In genomic region chr9:129385615-129385934, GRCh38 we compare ENCODE assay signal across 23 cellular contexts.
DNase-seq lines count a peak whose midpoint lies in the region; ATAC-seq and TF ChIP-seq lines count a peak whose summit lies in the region.
"Had no signal": no experiment of that assay in that cellular context is flagged by ENCODE, and none has a peak within 500 bp of the region (broad histone marks: within the 10 kb centered on the region; RNA-seq: fewer than 3 reads in every experiment).

No MANE protein-coding gene starts in this region.

- no peak for DNase-seq in activated CD8-positive, alpha-beta T cell treated with anti-CD3 and anti-CD28 coated beads, Interleukin-2, amount 10 ng/mL, durations not matched to agents 7 days and 5 days
- no peak for DNase-seq in activated CD8-positive, alpha-beta T cell treated with anti-CD3 and anti-CD28 coated beads for 36 hours
- no peak for DNase-seq in Caco-2
- no peak for DNase-seq in activated naive CD4-positive, alpha-beta T cell treated with anti-CD3 and anti-CD28 coated beads, Interleukin-2, amount 50 U/mL, for 72 hours (ENCODE audit: low spot score in 2 of 2)
- no peak for DNase-seq in prostate gland (ENCODE audit: low spot score)
- DNase-seq: activated CD4-positive, alpha-beta T cell treated with anti-CD3 and anti-CD28 coated beads for 48 hours; body of pancreas; C1 segment of cervical spinal cord; DMS53; effector memory CD8-positive, alpha-beta T cell; GM23248; left cardiac atrium; NCI-H748 treated with DMSO at 0.1 percent for 48 hours; SHP77; spleen; stimulated activated CD4-positive, alpha-beta T cell treated with anti-CD3 and anti-CD28 coated beads, Interleukin-4, amount 100 ng/mL, for 4 hours had no signal

- H3K4me3 ChIP-seq in Caco-2 (ENCODE audit: low read depth, low read length) (no peak overlapping the region), neutrophil (ENCODE audit: low read depth in 1 of 2, low read length in 1 of 2) (no peak overlapping the region), prostate gland (no peak overlapping the region)
- H3K4me3 ChIP-seq: A549, body of pancreas, GM23248, MG63, spleen, uterus had no signal

- peaks cover 13% of the 10 kb centered on the region for H3K4me1 ChIP-seq in Caco-2
- H3K4me1 ChIP-seq in neutrophil (ENCODE audit: control insufficient read depth in 1 of 2, insufficient read depth in 1 of 2, low read depth in 1 of 2, low read length in 1 of 2) = peaks cover 22 to 25% of the 10 kb centered on the region in 2 experiments
- H3K4me1 ChIP-seq in prostate gland (replicated peaks) = peaks cover 7% of the 10 kb centered on the region

- H3K36me3 ChIP-seq in Caco-2 (ENCODE audit: control insufficient read depth, insufficient read depth, low read length) (no peaks in the 10 kb centered on the region), neutrophil (no peaks in the 10 kb centered on the region), prostate gland (no peaks in the 10 kb centered on the region)
- H3K36me3 ChIP-seq: MG63, spleen, uterus had no signal

- no peaks in the 10 kb centered on the region for H3K9me3 Mint-ChIP-seq in activated CD8-positive, alpha-beta T cell treated with anti-CD3 and anti-CD28 coated beads, Interleukin-2, amount 10 ng/mL, durations not matched to agents 7 days and 5 days (ENCODE audit: insufficient read depth)
- H3K9me3 Mint-ChIP-seq in activated CD8-positive, alpha-beta T cell treated with anti-CD3 and anti-CD28 coated beads for 36 hours = no peaks in the 10 kb centered on the region
- no peaks in the 10 kb centered on the region for H3K9me3 Mint-ChIP-seq in Caco-2 (ENCODE audit: unreplicated experiment)
- peaks cover 0 to 6% (median 0%) of the 10 kb centered on the region in 5 experiments for H3K9me3 Mint-ChIP-seq in brain
- H3K9me3 Mint-ChIP-seq in activated naive CD4-positive, alpha-beta T cell treated with anti-CD3 and anti-CD28 coated beads, Interleukin-2, amount 50 U/mL, for 72 hours = no peaks in the 10 kb centered on the region
- H3K9me3 Mint-ChIP-seq: effector memory CD8-positive, alpha-beta T cell had no signal

- no peak for TF ChIP-seq CTCF in activated CD8-positive, alpha-beta T cell treated with anti-CD3 and anti-CD28 coated beads for 36 hours (IDR thresholded peaks at IDR 0.05)
- no peak for TF ChIP-seq CTCF in Caco-2 (IDR thresholded peaks at IDR 0.05; ENCODE audit: insufficient read depth in 1 of 2, low read depth in 1 of 2, low read length in 1 of 2, severe bottlenecking in 1 of 2, unreplicated experiment in 1 of 2)
- no peak for TF ChIP-seq CTCF in brain (conservative IDR thresholded peaks at IDR 0.05)
- no peak for TF ChIP-seq CTCF in neutrophil (IDR thresholded peaks at IDR 0.05)
- no peak for TF ChIP-seq CTCF in prostate gland (IDR thresholded peaks at IDR 0.05)

- 100% methylated on average over 1 of the region's 1 CpG for WGBS in prostate gland

- no peaks in the 10 kb centered on the region for H3K9me3 ChIP-seq in Caco-2
- no peaks in the 10 kb centered on the region for H3K9me3 ChIP-seq in neutrophil
- no peaks in the 10 kb centered on the region for H3K9me3 ChIP-seq in prostate gland
- H3K9me3 ChIP-seq: A549, body of pancreas, MG63, spleen, uterus had no signal

- H3K36me3 Mint-ChIP-seq in activated CD8-positive, alpha-beta T cell treated with anti-CD3 and anti-CD28 coated beads, Interleukin-2, amount 10 ng/mL, durations not matched to agents 7 days and 5 days (ENCODE audit: low read depth) = no peaks in the 10 kb centered on the region
- no peaks in the 10 kb centered on the region for H3K36me3 Mint-ChIP-seq in activated CD8-positive, alpha-beta T cell treated with anti-CD3 and anti-CD28 coated beads for 36 hours (ENCODE audit: low read depth)
- H3K36me3 Mint-ChIP-seq in Caco-2 (ENCODE audit: insufficient read depth, unreplicated experiment) = no peaks in the 10 kb centered on the region
- H3K36me3 Mint-ChIP-seq in brain = no peaks in the 10 kb centered on the region
- no peaks in the 10 kb centered on the region for H3K36me3 Mint-ChIP-seq in activated naive CD4-positive, alpha-beta T cell treated with anti-CD3 and anti-CD28 coated beads, Interleukin-2, amount 50 U/mL, for 72 hours
- H3K36me3 Mint-ChIP-seq: activated naive CD8-positive, alpha-beta T cell had no signal

- H3K27ac ChIP-seq in neutrophil (peak overlapping the region; percentile 20), prostate gland (no peak overlapping the region)
- H3K27ac ChIP-seq: body of pancreas, GM23248, uterus had no signal

- H3K27me3 ChIP-seq in Caco-2 (replicated peaks; ENCODE audit: control insufficient read depth, insufficient read depth, low read length) (no peaks in the 10 kb centered on the region), neutrophil (no peaks in the 10 kb centered on the region), prostate gland (replicated peaks; ENCODE audit: insufficient read depth) (no peaks in the 10 kb centered on the region)
- H3K27me3 ChIP-seq: body of pancreas, MG63, spleen, uterus had no signal

- CTCF ChIA-PET in activated CD8-positive, alpha-beta T cell treated with anti-CD3 and anti-CD28 coated beads, Interleukin-2, amount 10 ng/mL, durations not matched to agents 7 days and 5 days (lab: Charles Lee) = no interaction called here
- CTCF ChIA-PET in activated CD8-positive, alpha-beta T cell treated with anti-CD3 and anti-CD28 coated beads for 36 hours (lab: Charles Lee) = interaction anchor here (1.4 kb wide), 1 partner anchor 243 kb away, joined by 4 read pairs; no protein-coding TSS in a partner anchor
- CTCF ChIA-PET in Caco-2 (lab: Charles Lee) = no interaction called here

- no TSS peak for BruUV-seq in Caco-2 (replicated peaks; lab: Mats Ljungman, UMichigan)

- peaks cover 8% of the 10 kb centered on the region for H3K27me3 Mint-ChIP-seq in activated CD8-positive, alpha-beta T cell treated with anti-CD3 and anti-CD28 coated beads, Interleukin-2, amount 10 ng/mL, durations not matched to agents 7 days and 5 days (ENCODE audit: low read depth)
- H3K27me3 Mint-ChIP-seq in activated CD8-positive, alpha-beta T cell treated with anti-CD3 and anti-CD28 coated beads for 36 hours = no peaks in the 10 kb centered on the region
- H3K27me3 Mint-ChIP-seq in Caco-2 (ENCODE audit: insufficient read depth, unreplicated experiment) (no peaks in the 10 kb centered on the region), brain (peaks cover 9% of the 10 kb centered on the region)
- H3K27me3 Mint-ChIP-seq: activated naive CD8-positive, alpha-beta T cell; effector memory CD8-positive, alpha-beta T cell had no signal

- peak overlapping the region; percentile 16 for H3K27ac Mint-ChIP-seq in activated CD8-positive, alpha-beta T cell treated with anti-CD3 and anti-CD28 coated beads, Interleukin-2, amount 10 ng/mL, durations not matched to agents 7 days and 5 days
- no peak overlapping the region for H3K27ac Mint-ChIP-seq in activated CD8-positive, alpha-beta T cell treated with anti-CD3 and anti-CD28 coated beads for 36 hours
- H3K27ac Mint-ChIP-seq in Caco-2 (ENCODE audit: unreplicated experiment) (no peak overlapping the region), brain (peak overlapping the region in 3 of 5 experiments; percentile 6 to 34 (median 19))
- no peak overlapping the region for H3K27ac Mint-ChIP-seq in activated naive CD4-positive, alpha-beta T cell treated with anti-CD3 and anti-CD28 coated beads, Interleukin-2, amount 50 U/mL, for 72 hours

- no peak for ATAC-seq in activated CD8-positive, alpha-beta T cell treated with anti-CD3 and anti-CD28 coated beads, Interleukin-2, amount 10 ng/mL, durations not matched to agents 7 days and 5 days
- no peak for ATAC-seq in activated CD8-positive, alpha-beta T cell treated with anti-CD3 and anti-CD28 coated beads for 36 hours
- ATAC-seq in activated naive CD4-positive, alpha-beta T cell treated with anti-CD3 and anti-CD28 coated beads, Interleukin-2, amount 50 U/mL, for 72 hours = no peak
- no peak for ATAC-seq in HG02571 (IDR thresholded peaks at IDR 0.05; ENCODE audit: unreplicated experiment)
- ATAC-seq: A549; body of pancreas; effector memory CD8-positive, alpha-beta T cell; left cardiac atrium had no signal

- no peak overlapping the region for H3K4me3 Mint-ChIP-seq in activated CD8-positive, alpha-beta T cell treated with anti-CD3 and anti-CD28 coated beads, Interleukin-2, amount 10 ng/mL, durations not matched to agents 7 days and 5 days
- H3K4me3 Mint-ChIP-seq in activated CD8-positive, alpha-beta T cell treated with anti-CD3 and anti-CD28 coated beads for 36 hours = no peak overlapping the region
- H3K4me3 Mint-ChIP-seq in Caco-2 (ENCODE audit: unreplicated experiment) (peak overlapping the region; percentile 36), brain (no peak overlapping the region)

- intact Hi-C loops in activated CD8-positive, alpha-beta T cell treated with anti-CD3 and anti-CD28 coated beads for 36 hours (cut with micrococcal nuclease) = no loop called here
- intact Hi-C loops in Caco-2 (cut with micrococcal nuclease; ENCODE audit: unreplicated experiment) (no loop called here), prostate gland (cut with DNase I) (loop anchor here (5.0 to 10.0 kb wide), 2 partner anchors 78 to 219 kb away; no protein-coding TSS in a partner anchor)

- no peak for TF ChIP-seq POLR2A in prostate gland (IDR thresholded peaks at IDR 0.05)

- POLR2A ChIA-PET in activated CD8-positive, alpha-beta T cell treated with anti-CD3 and anti-CD28 coated beads, Interleukin-2, amount 10 ng/mL, durations not matched to agents 7 days and 5 days (lab: Charles Lee) = interaction anchor here (1.1 kb wide), 1 partner anchor 11 kb away, joined by 3 read pairs; no protein-coding TSS in a partner anchor
- POLR2A ChIA-PET in activated CD8-positive, alpha-beta T cell treated with anti-CD3 and anti-CD28 coated beads for 36 hours (lab: Charles Lee) = no interaction called here
- POLR2A ChIA-PET in Caco-2 (lab: Charles Lee) = no interaction called here

- H3K4me1 Mint-ChIP-seq in activated CD8-positive, alpha-beta T cell treated with anti-CD3 and anti-CD28 coated beads, Interleukin-2, amount 10 ng/mL, durations not matched to agents 7 days and 5 days (ENCODE audit: low read depth) = peaks cover 25% of the 10 kb centered on the region
- H3K4me1 Mint-ChIP-seq in activated CD8-positive, alpha-beta T cell treated with anti-CD3 and anti-CD28 coated beads for 36 hours (ENCODE audit: low read depth) = peaks cover 15% of the 10 kb centered on the region
- H3K4me1 Mint-ChIP-seq in Caco-2 (ENCODE audit: low read depth, unreplicated experiment) = peaks cover 13% of the 10 kb centered on the region
- peaks cover 11% of the 10 kb centered on the region for H3K4me1 Mint-ChIP-seq in brain

Comparison
In these comparisons a context has a peak if more than half of its experiments do, and no peak if none do; other contexts are left out.
1. H3K27ac Mint-ChIP-seq: peak in activated CD8-positive, alpha-beta T cell treated with anti-CD3 and anti-CD28 coated beads, Interleukin-2, amount 10 ng/mL, durations not matched to agents 7 days and 5 days (single experiment) and brain (3 of 5); none in activated CD8-positive, alpha-beta T cell treated with anti-CD3 and anti-CD28 coated beads for 36 hours (single experiment), Caco-2 (single experiment) and activated naive CD4-positive, alpha-beta T cell treated with anti-CD3 and anti-CD28 coated beads, Interleukin-2, amount 50 U/mL, for 72 hours (0 of 2).